In genomic region chr5:16808021-16808420, GRCh38 we compare ENCODE assay signal across 19 cellular contexts.
"Had no signal": no experiment of that assay in that cellular context is flagged by ENCODE, and none has a peak within 500 bp of the region (broad histone marks: within the 10 kb centered on the region; RNA-seq: fewer than 3 reads in every experiment).

No MANE protein-coding gene starts in this region.

- H3K27me3 ChIP-seq: body of pancreas, colonic mucosa, gastrocnemius medialis, heart left ventricle, left lung, pancreas, right lobe of liver had no signal

- DNase-seq: activated CD4-positive, alpha-beta T cell treated with anti-CD3 and anti-CD28 coated beads, Interleukin-2, amount 10 ng/mL, durations not matched to agents 7 days and 5 days; activated CD8-positive, alpha-beta T cell treated with anti-CD3 and anti-CD28 coated beads, Interleukin-2, amount 10 ng/mL, durations not matched to agents 7 days and 5 days; activated naive CD4-positive, alpha-beta T cell treated with Interleukin-2 at 50 U/mL for 16 hours; activated naive CD8-positive, alpha-beta T cell treated with anti-CD3 and anti-CD28 coated beads, Interleukin-2, amount 10 ng/mL, durations not matched to agents 7 days and 5 days; activated T-cell treated with anti-CD3 and anti-CD28 coated beads, Interleukin-2, amount 50 U/mL, for 24 hours; body of pancreas; colonic mucosa; endodermal cell; gastrocnemius medialis; heart left ventricle; kidney; left lung; naive B cell; pancreas; right lobe of liver; small intestine; stimulated activated CD4-positive, alpha-beta T cell treated with anti-CD3 and anti-CD28 coated beads, Interleukin-4, amount 100 ng/mL, for 4 hours; T-cell; T-helper 9 cell had no signal

- H3K27ac ChIP-seq: colonic mucosa, gastrocnemius medialis, heart left ventricle, left lung, right lobe of liver had no signal

- H3K4me1 ChIP-seq: colonic mucosa, left lung had no signal

- H3K36me3 ChIP-seq: colonic mucosa, gastrocnemius medialis, heart left ventricle, left lung, pancreas, right lobe of liver had no signal

- H3K9me3 ChIP-seq: body of pancreas, colonic mucosa, gastrocnemius medialis, heart left ventricle, left lung, pancreas, right lobe of liver had no signal

- H3K4me3 ChIP-seq: body of pancreas, colonic mucosa, gastrocnemius medialis, heart left ventricle, left lung, pancreas, right lobe of liver had no signal
